In genomic region chr10:102642553-102643345, GRCh38 we compare ENCODE assay signal across 8 cellular contexts. TPM values are rescaled to one million over a fixed set of nuclear protein-coding genes. Genes with fewer than 3 reads are reported as not detected.
DNase-seq lines count a peak whose midpoint lies in the region; ATAC-seq and TF ChIP-seq lines count a peak whose summit lies in the region.

No MANE protein-coding gene starts in this region.

- peaks cover 0 to under 1% (median 0%) of the 10 kb centered on the region in 4 donors for H3K36me3 ChIP-seq in esophagus muscularis mucosa
- peaks cover 0 to 15% of the 10 kb centered on the region in 2 donors for H3K36me3 ChIP-seq in muscle layer of duodenum (ENCODE audit: control insufficient read depth in 1 of 2, insufficient read depth in 2 of 2, low read length in 2 of 2)
- H3K36me3 ChIP-seq in transverse colon: no peaks in the 10 kb centered on the region

- peaks cover 32% of the 10 kb centered on the region for H3K36me3 Mint-ChIP-seq in activated T-cell treated with anti-CD3 and anti-CD28 coated beads, Interleukin-2, amount 50 U/mL, for 24 hours (ENCODE audit: low read depth)

- H3K4me3 ChIP-seq in esophagus muscularis mucosa (peak overlapping the region; percentile 76 to 97 (median 88)), muscle layer of duodenum (ENCODE audit: low read depth in 1 of 2, low read length in 2 of 2) (peak overlapping the region; percentile 71 to 99), transverse colon (peak overlapping the region; percentile 89 to 99 (median 94))

- peak overlapping the region; percentile 85 for H3K4me3 Mint-ChIP-seq in activated T-cell treated with anti-CD3 and anti-CD28 coated beads, Interleukin-2, amount 50 U/mL, for 24 hours

- peak overlapping the region; percentile 99 to 100 (median 100) for H3K27ac ChIP-seq in esophagus muscularis mucosa (replicated peaks in 1 of 4)
- H3K27ac ChIP-seq in muscle layer of duodenum (ENCODE audit: low read length): peak overlapping the region; percentile 92
- peak overlapping the region; percentile 96 to 100 (median 100) for H3K27ac ChIP-seq in transverse colon

- in situ Hi-C loops in transverse colon (cut with MboI; ENCODE audit: low pct_ligation_motif_present in 1 of 4, low pct_unique_long_range_greater_than_20kb in 1 of 4, low sequenced_read_pairs in 3 of 4): no loop called here

- TF ChIP-seq POLR2A in esophagus muscularis mucosa (IDR thresholded peaks at IDR 0.05; ENCODE audit: low read depth) (peak; percentile 73), transverse colon (IDR thresholded peaks at IDR 0.05) (peak; percentile 70)

- no peaks in the 10 kb centered on the region for H3K27me3 ChIP-seq in esophagus muscularis mucosa
- H3K27me3 ChIP-seq in muscle layer of duodenum (ENCODE audit: low read depth, low read length): no peaks in the 10 kb centered on the region
- no peaks in the 10 kb centered on the region for H3K27me3 ChIP-seq in transverse colon

- DNase-seq in AG20443 (ENCODE audit: low spot score) (peak; percentile 65), GM20000 (ENCODE audit: low spot score) (peak; percentile 58), NCI-H2227 treated with DMSO at 0.1 percent for 48 hours (lab: John Stamatoyannopoulos, UW) (peak; percentile 48), esophagus muscularis mucosa (ENCODE audit: extremely low spot score) (peak; percentile 95), transverse colon (peak; percentile 70), omental fat pad (ENCODE audit: low spot score) (no peak)
- no peak for DNase-seq in activated T-cell treated with anti-CD3 and anti-CD28 coated beads, Interleukin-2, amount 50 U/mL, for 24 hours

- TF ChIP-seq EP300 in esophagus muscularis mucosa (IDR thresholded peaks at IDR 0.05): no peak
- no peak for TF ChIP-seq EP300 in transverse colon (IDR thresholded peaks at IDR 0.05; ENCODE audit: low read depth)

- H3K27me3 Mint-ChIP-seq in activated T-cell treated with anti-CD3 and anti-CD28 coated beads, Interleukin-2, amount 50 U/mL, for 24 hours: no peaks in the 10 kb centered on the region

- peak overlapping the region; percentile 93 for H3K27ac Mint-ChIP-seq in activated T-cell treated with anti-CD3 and anti-CD28 coated beads, Interleukin-2, amount 50 U/mL, for 24 hours

- no peaks in the 10 kb centered on the region for H3K9me3 ChIP-seq in esophagus muscularis mucosa
- no peaks in the 10 kb centered on the region for H3K9me3 ChIP-seq in muscle layer of duodenum (ENCODE audit: control insufficient read depth in 1 of 2, low read length in 2 of 2)
- H3K9me3 ChIP-seq in transverse colon: no peaks in the 10 kb centered on the region

- no peak for ATAC-seq in omental fat pad (ENCODE audit: low FRiP score)

- peaks cover 26% of the 10 kb centered on the region for H3K4me1 Mint-ChIP-seq in activated T-cell treated with anti-CD3 and anti-CD28 coated beads, Interleukin-2, amount 50 U/mL, for 24 hours (ENCODE audit: low read depth)

- no peak for TF ChIP-seq CTCF in GM20000 (IDR thresholded peaks at IDR 0.05; ENCODE audit: extremely low read depth, missing control alignments)
- TF ChIP-seq CTCF in esophagus muscularis mucosa (IDR thresholded peaks at IDR 0.05): no peak
- TF ChIP-seq CTCF in transverse colon (IDR thresholded peaks at IDR 0.05): no peak
- TF ChIP-seq CTCF in omental fat pad (IDR thresholded peaks at IDR 0.05): peak in 1 of 3 donors; percentile 4

- H3K4me1 ChIP-seq in esophagus muscularis mucosa (peaks cover 16 to 33% (median 28%) of the 10 kb centered on the region in 4 donors), muscle layer of duodenum (ENCODE audit: control insufficient read depth in 1 of 2, insufficient read depth in 2 of 2, low read length in 2 of 2) (peaks cover 7 to 26% of the 10 kb centered on the region in 2 donors), transverse colon (peaks cover 11 to 25% (median 24%) of the 10 kb centered on the region in 4 donors)

- intact Hi-C loops in esophagus muscularis mucosa (cut with DNase I): loop anchor here (5.0 kb wide), 1 partner anchor 140 kb away; the partner anchor contains the start of genes ACTR1A and SUFU
- intact Hi-C loops in transverse colon (cut with DNase I; ENCODE audit: low total_unique reads): no loop called here

- H3K9me3 Mint-ChIP-seq in activated T-cell treated with anti-CD3 and anti-CD28 coated beads, Interleukin-2, amount 50 U/mL, for 24 hours: no peaks in the 10 kb centered on the region

- WGBS in esophagus muscularis mucosa: 1% methylated on average over 37 of the region's 73 CpGs
- WGBS in transverse colon (ENCODE audit: low coverage in 1 of 2), 2 donors: 0 to 1% methylated on average over 13 to 56 of the region's 73 CpGs

RNA-seq across cellular contexts. Expression of gene TRIM8, which starts 1.5 kb away (rescaled TPM):
- 100 to 1,000 TPM; 103 to 170 (median 159) TPM for total RNA-seq in esophagus muscularis mucosa
- total RNA-seq in transverse colon: 100 to 1,000 TPM in 1 of 4 donors, 10 to 100 TPM in 3; 59.1 to 108 (median 66.8) TPM
- total RNA-seq in omental fat pad: 100 to 1,000 TPM in 3 of 4 donors, 10 to 100 TPM in 1; 58.2 to 121 (median 103) TPM

Comparison
In these comparisons a context has a peak if more than half of its experiments do, and no peak if none do; other contexts are left out.
1. DNase-seq: peak in AG20443 (single experiment), GM20000 (single experiment), NCI-H2227 treated with DMSO at 0.1 percent for 48 hours (single experiment), esophagus muscularis mucosa (single experiment) and transverse colon (single experiment); none in activated T-cell treated with anti-CD3 and anti-CD28 coated beads, Interleukin-2, amount 50 U/mL, for 24 hours (single experiment) and omental fat pad (single experiment).
2. Peak in every context shown above with its lines, with median percentiles within 50 percentile points of each other: H3K27ac ChIP-seq and H3K4me3 ChIP-seq.